Comparison of ENCODE assay signal across 16 cellular contexts in the genomic region with DNA sequence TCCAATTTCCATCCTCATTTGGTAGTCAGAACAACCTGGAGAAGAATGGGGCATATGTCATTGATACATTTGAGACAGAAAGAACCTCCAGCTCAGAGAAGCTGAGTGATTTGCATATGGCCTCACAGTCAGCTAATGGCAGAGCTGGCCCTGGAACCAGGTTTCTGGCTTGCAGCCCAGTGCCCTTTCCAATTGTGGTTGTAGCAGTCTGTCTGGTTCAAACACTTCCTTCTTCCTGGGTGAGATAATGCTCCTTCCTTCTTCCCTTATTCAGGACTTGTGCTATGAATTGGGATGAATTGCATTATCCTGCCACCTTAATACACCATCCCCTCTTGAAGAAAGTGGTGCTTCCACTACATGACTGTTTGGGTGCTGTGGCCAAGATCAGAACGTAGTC. TPM values are rescaled to one million over a fixed set of nuclear protein-coding genes. Genes with fewer than 3 reads are reported as not detected.
DNase-seq lines count a peak whose midpoint lies in the region; ATAC-seq and TF ChIP-seq lines count a peak whose summit lies in the region.
"Had no signal": no experiment of that assay in that cellular context is flagged by ENCODE, and none has a peak within 500 bp of the region (broad histone marks: within the 10 kb centered on the region; RNA-seq: fewer than 3 reads in every experiment).

No MANE protein-coding gene starts in this region.

- no peaks in the 10 kb centered on the region for H3K27me3 ChIP-seq in body of pancreas
- H3K27me3 ChIP-seq: brain microvascular endothelial cell had no signal

- H3K4me3 Mint-ChIP-seq in natural killer cell = no peak overlapping the region
- H3K4me3 Mint-ChIP-seq in T-helper 2 cell treated with Interferon-gamma antibody and Interleukin-4, amounts not matched to agents 5 μg/mL and 100 μg/mL, for 36 hours = no peak overlapping the region

- peaks cover 8% of the 10 kb centered on the region for H3K4me1 ChIP-seq in body of pancreas
- H3K4me1 ChIP-seq in mucosa of descending colon (ENCODE audit: low read depth) = peaks cover 17% of the 10 kb centered on the region

- 53 to 64% methylated on average over 1 of the region's 1 CpG for WGBS in body of pancreas, 2 donors

- no peak for TF ChIP-seq POLR2A in body of pancreas (IDR thresholded peaks at IDR 0.05)

- DNase-seq in Caki2 (ENCODE audit: low read depth) (peak; percentile 25), MV-4-11 (lab: John Stamatoyannopoulos, UW) (peak; percentile 14), body of pancreas (peak; percentile 52 to 76 (median 66)), mucosa of descending colon (peak; percentile 87 to 89 (median 88)), AG08396 (ENCODE audit: low spot score) (no peak), foreskin fibroblast (no peak), natural killer cell (no peak)
- DNase-seq in T-helper 2 cell treated with Interferon-gamma antibody and Interleukin-4, amounts not matched to agents 5 μg/mL and 100 μg/mL, for 36 hours (ENCODE audit: low spot score) = no peak
- DNase-seq: brain microvascular endothelial cell; DND-41; naive B cell; NCI-H146; SHP77 treated with DMSO at 0.1 percent for 48 hours; stimulated activated CD4-positive, alpha-beta T cell treated with anti-CD3 and anti-CD28 coated beads, Interleukin-15, amount 100 ng/mL, for 24 hours had no signal

- ATAC-seq in body of pancreas (peak; percentile 81), mucosa of descending colon (peak; percentile 93), natural killer cell (no peak)
- ATAC-seq: activated CD4-positive, CD25-positive, alpha-beta regulatory T cell treated with anti-CD3 and anti-CD28 coated beads, Interleukin-2, amount 50 U/mL, for 24 hours had no signal

- peak overlapping the region in 2 of 4 donors; percentile 14 to 23 for H3K27ac ChIP-seq in body of pancreas
- H3K27ac ChIP-seq: brain microvascular endothelial cell had no signal

- no peaks in the 10 kb centered on the region for H3K9me3 ChIP-seq in body of pancreas
- H3K9me3 ChIP-seq in mucosa of descending colon = no peaks in the 10 kb centered on the region

- no peaks in the 10 kb centered on the region for H3K27me3 Mint-ChIP-seq in natural killer cell (ENCODE audit: low read depth in 2 of 2)
- H3K27me3 Mint-ChIP-seq in T-helper 2 cell treated with Interferon-gamma antibody and Interleukin-4, amounts not matched to agents 5 μg/mL and 100 μg/mL, for 36 hours (ENCODE audit: low read depth) = peaks cover 6% of the 10 kb centered on the region

- TF ChIP-seq CTCF in body of pancreas (IDR thresholded peaks at IDR 0.05) (no peak), mucosa of descending colon (IDR thresholded peaks at IDR 0.05) (no peak), foreskin fibroblast (IDR thresholded peaks at IDR 0.05; ENCODE audit: low read depth, low read length) (no peak), natural killer cell (IDR thresholded peaks at IDR 0.05) (no peak)

- H3K4me3 ChIP-seq in body of pancreas = no peak overlapping the region
- H3K4me3 ChIP-seq in mucosa of descending colon = no peak overlapping the region
- no peak overlapping the region for H3K4me3 ChIP-seq in foreskin fibroblast (ENCODE audit: low read depth in 1 of 2, low read length in 2 of 2)

- H3K4me1 Mint-ChIP-seq in natural killer cell = peaks cover 32 to 42% of the 10 kb centered on the region in 2 donors
- peaks cover under 1% of the 10 kb centered on the region for H3K4me1 Mint-ChIP-seq in T-helper 2 cell treated with Interferon-gamma antibody and Interleukin-4, amounts not matched to agents 5 μg/mL and 100 μg/mL, for 36 hours (ENCODE audit: low read depth)

- no peaks in the 10 kb centered on the region for H3K9me3 Mint-ChIP-seq in natural killer cell
- no peaks in the 10 kb centered on the region for H3K9me3 Mint-ChIP-seq in T-helper 2 cell treated with Interferon-gamma antibody and Interleukin-4, amounts not matched to agents 5 μg/mL and 100 μg/mL, for 36 hours

- H3K36me3 Mint-ChIP-seq in natural killer cell = no peaks in the 10 kb centered on the region
- H3K36me3 Mint-ChIP-seq in T-helper 2 cell treated with Interferon-gamma antibody and Interleukin-4, amounts not matched to agents 5 μg/mL and 100 μg/mL, for 36 hours (ENCODE audit: low read depth) = no peaks in the 10 kb centered on the region

- H3K36me3 ChIP-seq in body of pancreas (replicated peaks in 1 of 2; ENCODE audit: insufficient read depth in 1 of 2, low read depth in 2 of 2) (no peaks in the 10 kb centered on the region), mucosa of descending colon (ENCODE audit: low read depth) (no peaks in the 10 kb centered on the region)
- H3K36me3 ChIP-seq: brain microvascular endothelial cell had no signal

- in situ Hi-C loops in Caki2 (cut with HindIII; ENCODE audit: low pct_unique_long_range_greater_than_20kb, low sequenced_read_pairs) = no loop called here

- H3K27ac Mint-ChIP-seq in natural killer cell = no peak overlapping the region
- H3K27ac Mint-ChIP-seq in T-helper 2 cell treated with Interferon-gamma antibody and Interleukin-4, amounts not matched to agents 5 μg/mL and 100 μg/mL, for 36 hours = no peak overlapping the region

- intact Hi-C loops in body of pancreas (cut with DNase I) = no loop called here
- intact Hi-C loops in mucosa of descending colon (cut with DNase I, micrococcal nuclease) = no loop called here
- intact Hi-C loops in natural killer cell (cut with micrococcal nuclease) = no loop called here

RNA-seq across cellular contexts. Expression of gene SLC5A9, which starts 24.2 kb away (rescaled TPM):
- 1.2 TPM in 1 of 2 replicates, not detected in the other for total RNA-seq in Caki2 (2014; rRNA removed; shearing (Covaris generic); ENCODE audit: low replicate concordance)
- total RNA-seq in body of pancreas (1 to 10 TPM; 3.3 to 5.2 TPM), mucosa of descending colon (1 to 10 TPM in 2 of 3 donors, under 1 TPM in 1; 0.73 to 3.0 (median 2.4) TPM), natural killer cell (not detected)
- total RNA-seq: endothelial cell of umbilical vein had no signal

Comparison
In these comparisons a context has a peak if more than half of its experiments do, and no peak if none do; other contexts are left out.
1. DNase-seq: peak in Caki2 (single experiment), MV-4-11 (single experiment), body of pancreas (4 of 4) and mucosa of descending colon (3 of 3); none in AG08396 (single experiment), foreskin fibroblast (0 of 2), natural killer cell (single experiment) and T-helper 2 cell treated with Interferon-gamma antibody and Interleukin-4, amounts not matched to agents 5 μg/mL and 100 μg/mL, for 36 hours (single experiment).
2. ATAC-seq: peak in body of pancreas (single experiment) and mucosa of descending colon (single experiment); none in natural killer cell (0 of 3).